Comparison of ENCODE assay signal across 14 cellular contexts in genomic region chr14:95433094-95433478, GRCh38.
DNase-seq lines count a peak whose midpoint lies in the region; ATAC-seq, FAIRE-seq and TF ChIP-seq lines count a peak whose summit lies in the region.
"Had no signal": no experiment of that assay in that cellular context is flagged by ENCODE, and none has a peak within 500 bp of the region (broad histone marks: within the 10 kb centered on the region; RNA-seq: fewer than 3 reads in every experiment).

No MANE protein-coding gene starts in this region.

- no peak for FAIRE-seq in GM12892 (lab: Jason Lieb, UNC)
- FAIRE-seq: GM18507 had no signal

- H3K4me3 ChIP-seq in HFF-Myc (replicated peaks; ENCODE audit: low read depth, low read length) (no peak overlapping the region), brain microvascular endothelial cell (ENCODE audit: low read depth, low read length) (no peak overlapping the region), fibroblast of pulmonary artery (replicated peaks; ENCODE audit: low read depth, low read length) (no peak overlapping the region), aorta (ENCODE audit: low read length in 2 of 2) (no peak overlapping the region)
- H3K4me3 ChIP-seq: SJCRH30 had no signal

- TF ChIP-seq POLR2A in GM12892 (IDR thresholded peaks at IDR 0.05; ENCODE audit: low read depth, low read length) = no peak

- intact Hi-C loops in aorta (cut with DNase I) = loop anchor here in 1 of 2 donors (2.0 kb wide), 1 partner anchor 744 kb away; no protein-coding TSS in a partner anchor

- WGBS in aorta, 2 donors = 90 to 95% methylated on average over 8 of the region's 8 CpGs

- no peaks in the 10 kb centered on the region for H3K9me3 ChIP-seq in aorta (ENCODE audit: control insufficient read depth, low read length)
- H3K9me3 ChIP-seq: SJCRH30 had no signal

- ATAC-seq in aorta (ENCODE audit: low FRiP score) = no peak
- no peak for ATAC-seq in HG03039 (IDR thresholded peaks at IDR 0.05; ENCODE audit: unreplicated experiment)

- TF ChIP-seq CTCF in HFF-Myc (IDR thresholded peaks at IDR 0.05; ENCODE audit: low read depth, low read length, missing control alignments) (peak; percentile 3), brain microvascular endothelial cell (IDR thresholded peaks at IDR 0.05; ENCODE audit: low read depth, low read length, missing control alignments) (peak; percentile 27), fibroblast of pulmonary artery (IDR thresholded peaks at IDR 0.05; ENCODE audit: low read length, missing control alignments) (peak; percentile 4)

- in situ Hi-C loops in brain microvascular endothelial cell (cut with HindIII; ENCODE audit: low pct_ligation_motif_present, low sequenced_read_pairs) = no loop called here

- H3K27ac ChIP-seq in brain microvascular endothelial cell = no peak overlapping the region
- H3K27ac ChIP-seq in aorta (ENCODE audit: low read depth in 1 of 2, low read length in 2 of 2) = no peak overlapping the region
- H3K27ac ChIP-seq: SJCRH30 had no signal

- H3K27me3 ChIP-seq in brain microvascular endothelial cell (replicated peaks) (no peaks in the 10 kb centered on the region), aorta (ENCODE audit: control insufficient read depth in 1 of 2, insufficient read depth in 2 of 2, low read length in 1 of 2) (no peaks in the 10 kb centered on the region)
- H3K27me3 ChIP-seq: SJCRH30 had no signal

- no peaks in the 10 kb centered on the region for H3K4me1 ChIP-seq in aorta (ENCODE audit: control insufficient read depth in 1 of 2, insufficient read depth in 2 of 2, low read length in 2 of 2)
- H3K4me1 ChIP-seq: SJCRH30 had no signal

- H3K36me3 ChIP-seq in brain microvascular endothelial cell (replicated peaks) (no peaks in the 10 kb centered on the region), aorta (ENCODE audit: control insufficient read depth in 1 of 2, insufficient read depth in 2 of 2, low read length in 1 of 2) (peaks cover 5 to 8% of the 10 kb centered on the region in 2 donors)

- no peak for DNase-seq in HFF-Myc (ENCODE audit: extremely low read depth, low read depth)
- no peak for DNase-seq in brain microvascular endothelial cell
- no peak for DNase-seq in fibroblast of pulmonary artery (ENCODE audit: low read depth)
- peak; percentile 33 to 62 for DNase-seq in aorta
- no peak for DNase-seq in GM12892 (ENCODE audit: insufficient read length)
- DNase-seq in NCI-H1930 (lab: John Stamatoyannopoulos, UW) = no peak
- DNase-seq: MM.1S, NCI-H1105, NCI-H187, NCI-H2171 treated with DMSO at 0.1 percent for 48 hours, RPMI8226, SJCRH30 had no signal

Comparison
In these comparisons a context has a peak if more than half of its experiments do, and no peak if none do; other contexts are left out.
1. DNase-seq: peak in aorta (2 of 2); none in HFF-Myc (single experiment), brain microvascular endothelial cell (single experiment), fibroblast of pulmonary artery (single experiment), GM12892 (single experiment) and NCI-H1930 (0 of 2).
2. Peak in every context shown above with its lines, with median percentiles within 50 percentile points of each other: CTCF ChIP-seq.